In the genomic region with DNA sequence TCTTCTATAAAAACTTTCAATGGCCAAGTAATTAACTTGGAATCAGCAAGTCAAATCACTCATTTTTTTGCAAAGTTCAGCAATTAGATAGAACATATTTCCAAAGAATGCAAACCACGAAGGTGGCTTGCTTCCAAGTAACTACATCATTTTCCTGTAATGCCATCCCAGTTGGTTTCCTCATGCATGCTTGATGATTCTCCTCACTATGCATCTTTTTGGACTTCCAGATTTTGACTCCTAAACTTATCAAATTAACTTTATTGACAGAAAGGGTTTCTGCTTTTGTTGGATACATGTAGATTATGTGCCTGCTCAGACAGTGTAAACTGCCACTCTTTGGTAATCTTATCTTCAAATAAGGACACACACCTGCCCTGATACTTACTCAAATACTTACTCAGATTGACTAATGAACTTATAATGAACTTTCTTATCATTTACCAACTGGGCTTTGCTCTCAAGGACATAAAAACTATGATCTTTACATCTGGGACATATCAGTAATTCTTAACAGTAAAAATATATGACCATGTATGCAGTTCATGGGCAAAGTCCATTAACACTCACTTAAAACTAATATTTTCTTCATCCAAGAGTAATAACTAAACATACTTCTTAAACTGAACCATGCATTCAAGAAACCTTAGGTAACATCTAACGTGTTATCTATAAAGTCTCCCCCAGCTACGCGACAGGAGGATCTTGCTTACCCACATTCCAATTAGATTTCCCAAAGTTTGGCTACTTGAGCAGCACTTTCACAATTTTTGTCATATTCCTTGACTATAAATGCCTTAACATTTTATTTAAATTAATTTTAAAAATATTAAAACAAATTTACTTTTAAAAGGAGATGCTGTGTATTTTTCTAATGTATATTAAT, we compare ENCODE assay signal across 15 cellular contexts. TPM values are rescaled to one million over a fixed set of nuclear protein-coding genes. Genes with fewer than 3 reads are reported as not detected.
A peak's percentile ranks its signal among the peaks of the same experiment; 100 is the strongest.
DNase-seq lines count a peak whose midpoint lies in the region; ATAC-seq and TF ChIP-seq lines count a peak whose summit lies in the region.
"Had no signal": no experiment of that assay in that cellular context is flagged by ENCODE, and none has a peak within 500 bp of the region (broad histone marks: within the 10 kb centered on the region; RNA-seq: fewer than 3 reads in every experiment).

No MANE protein-coding gene starts in this region.

- 30% methylated on average over 4 of the region's 4 CpGs for WGBS in right lobe of liver (ENCODE audit: insufficient coverage, low coverage, low lambda C conversion rate, missing lambda C conversion rate)

- H3K27ac ChIP-seq in right lobe of liver, result no peak overlapping the region
- H3K27ac ChIP-seq: esophagus squamous epithelium, left ventricle myocardium inferior had no signal

- no peaks in the 10 kb centered on the region for H3K9me3 ChIP-seq in right lobe of liver
- H3K9me3 ChIP-seq: esophagus squamous epithelium, left ventricle myocardium inferior had no signal

- TF ChIP-seq CTCF in AG09319 (IDR thresholded peaks at IDR 0.05; ENCODE audit: low read depth, low read length) (no peak), right lobe of liver (IDR thresholded peaks at IDR 0.05) (no peak)

- H3K27me3 ChIP-seq in right lobe of liver, result no peaks in the 10 kb centered on the region
- H3K27me3 ChIP-seq: esophagus squamous epithelium had no signal

- no peak for ATAC-seq in HG03175 (IDR thresholded peaks at IDR 0.05; ENCODE audit: unreplicated experiment)
- ATAC-seq in GM19023 (IDR thresholded peaks at IDR 0.05; ENCODE audit: unreplicated experiment), result no peak
- ATAC-seq in right lobe of liver, result no peak

- no peaks in the 10 kb centered on the region for H3K4me1 ChIP-seq in right lobe of liver
- H3K4me1 ChIP-seq: esophagus squamous epithelium, left ventricle myocardium inferior had no signal

- H3K4me3 ChIP-seq in right lobe of liver, result no peak overlapping the region
- H3K4me3 ChIP-seq: esophagus squamous epithelium, left ventricle myocardium inferior had no signal

- no peaks in the 10 kb centered on the region for H3K36me3 ChIP-seq in right lobe of liver
- H3K36me3 ChIP-seq: esophagus squamous epithelium, left ventricle myocardium inferior had no signal

- peak; percentile 74 for DNase-seq in AG09319 (ENCODE audit: extremely low read depth, low read depth)
- DNase-seq in LHCN-M2 (ENCODE audit: low read depth), result peak; percentile 86
- peak; percentile 83 for DNase-seq in dermis blood vessel endothelial cell
- DNase-seq in myocyte (ENCODE audit: low read depth), result peak; percentile 65
- DNase-seq in right lobe of liver, result no peak
- DNase-seq in T-helper 1 cell, result no peak
- DNase-seq: anterior cingulate cortex; CD4-positive, alpha-beta T cell; esophagus squamous epithelium; left ventricle myocardium inferior; NCI-H146; retina had no signal

- no peak for TF ChIP-seq POLR2A in right lobe of liver (IDR thresholded peaks at IDR 0.05)

- intact Hi-C loops in right lobe of liver (cut with DNase I), result no loop called here

RNA-seq across cellular contexts. Expression of a gene that starts 25.0 kb away (rescaled TPM):
- total RNA-seq in LHCN-M2 (2014; rRNA removed), result 0.75 and 1.7 TPM in 2 replicates
- 0.13 TPM for polyA plus RNA-seq in LHCN-M2 (2012)
- total RNA-seq in dermis blood vessel endothelial cell, result 0.05 and 0.17 TPM in 2 replicates
- total RNA-seq in myocyte, result 0.31 TPM in 1 of 2 replicates, not detected in the other
- 0.21 TPM for polyA plus RNA-seq in myocyte (2012)
- total RNA-seq in right lobe of liver, result not detected
- total RNA-seq: CD4-positive, alpha-beta T cell; left ventricle myocardium inferior; T-helper 2 cell treated with Interferon-gamma antibody and Interleukin-4, amounts not matched to agents 100 ng/mL and 5 ng/mL, for 36 hours had no signal

Comparison
In these comparisons a context has a peak if more than half of its experiments do, and no peak if none do; other contexts are left out.
1. DNase-seq: peak in AG09319 (single experiment), LHCN-M2 (single experiment), dermis blood vessel endothelial cell (single experiment) and myocyte (single experiment); none in right lobe of liver (0 of 3) and T-helper 1 cell (0 of 5).